ENCODE assay signal across 11 cellular contexts in the genomic region with DNA sequence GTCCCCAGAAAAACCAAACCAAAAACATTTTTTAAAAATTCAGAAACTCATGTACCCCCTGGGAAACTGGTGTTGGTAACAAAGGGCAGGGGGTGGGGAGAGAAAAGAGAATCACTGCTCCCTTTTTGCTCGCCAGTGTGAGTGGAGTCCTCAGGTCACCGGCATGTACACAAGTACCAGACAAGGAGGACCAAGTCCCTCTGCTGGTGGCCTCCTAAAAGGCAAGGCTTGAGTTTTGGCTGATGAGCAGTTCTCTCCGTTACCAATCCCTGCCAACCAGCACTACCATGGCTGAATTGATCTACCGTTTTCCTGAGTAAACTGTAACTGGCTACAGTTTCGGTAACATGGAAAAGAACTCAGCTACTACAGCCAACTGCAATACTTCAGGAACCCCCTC. TPM values are rescaled to one million over a fixed set of nuclear protein-coding genes. Genes with fewer than 3 reads are reported as not detected.
DNase-seq lines count a peak whose midpoint lies in the region; ATAC-seq and TF ChIP-seq lines count a peak whose summit lies in the region.
"Had no signal": no experiment of that assay in that cellular context is flagged by ENCODE, and none has a peak within 500 bp of the region (broad histone marks: within the 10 kb centered on the region; RNA-seq: fewer than 3 reads in every experiment).

No MANE protein-coding gene starts in this region.

- H3K27ac ChIP-seq in PC-9 (no peak overlapping the region), gastrocnemius medialis (peak overlapping the region; percentile 46 to 87 (median 82))

- no peaks in the 10 kb centered on the region for H3K79me2 ChIP-seq in PC-9 (ENCODE audit: low read depth)

- H3K36me3 ChIP-seq in PC-9 (ENCODE audit: low read depth) = peaks cover 23% of the 10 kb centered on the region; the same call in 1 of the 2 replicates
- peaks cover 0 to 7% of the 10 kb centered on the region in 2 donors for H3K36me3 ChIP-seq in gastrocnemius medialis

- H3K4me3 ChIP-seq in PC-9 (no peak overlapping the region), fibroblast of the aortic adventitia (ENCODE audit: low read depth, low read length) (no peak overlapping the region), gastrocnemius medialis (no peak overlapping the region)
- H3K4me3 ChIP-seq: smooth muscle cell had no signal

- POLR2A ChIA-PET in PC-9 (lab: Charles Lee; ENCODE audit: unreplicated experiment) = no interaction called here

- BruUV-seq in PC-9 (replicated peaks; lab: Mats Ljungman, UMichigan) = no TSS peak

- no peak overlapping the region for H2AFZ ChIP-seq in PC-9

- no peak overlapping the region for H3K4me2 ChIP-seq in PC-9
- H3K4me2 ChIP-seq: smooth muscle cell had no signal

- H3K4me1 ChIP-seq in PC-9 (replicated peaks; ENCODE audit: insufficient read depth) (peaks cover 20% of the 10 kb centered on the region), gastrocnemius medialis (peaks cover 47 to 49% of the 10 kb centered on the region in 2 donors)

- H3K27me3 ChIP-seq in PC-9 (ENCODE audit: insufficient read depth, low read depth) (no peaks in the 10 kb centered on the region), gastrocnemius medialis (no peaks in the 10 kb centered on the region)

- TF ChIP-seq CTCF in GM12872 (IDR thresholded peaks at IDR 0.05; ENCODE audit: insufficient read depth, low read depth, low read length) (peak; percentile 22; the same call in 1 of the 3 replicates), PC-9 (conservative IDR thresholded peaks at IDR 0.05) (peak; percentile 52), fibroblast of the aortic adventitia (IDR thresholded peaks at IDR 0.05; ENCODE audit: insufficient read depth, low read length) (peak; percentile 58), gastrocnemius medialis (IDR thresholded peaks at IDR 0.05 in 4 of 5, conservative IDR thresholded peaks at IDR 0.05 in 1 of 5) (peak in 4 of 5 experiments; percentile 22 to 62 (median 42))

- ATAC-seq in gastrocnemius medialis (peak; percentile 28 to 35), HG02884 (IDR thresholded peaks at IDR 0.05; ENCODE audit: unreplicated experiment) (no peak), HG03432 (IDR thresholded peaks at IDR 0.05; ENCODE audit: unreplicated experiment) (no peak)

- intact Hi-C loops in PC-9 (cut with micrococcal nuclease; ENCODE audit: unreplicated experiment) = no loop called here
- intact Hi-C loops in gastrocnemius medialis (cut with DNase I; ENCODE audit: low total_unique reads) = loop anchor here (5.0 to 10.0 kb wide), 5 partner anchors 98 to 328 kb away; no protein-coding TSS in a partner anchor

- H3F3A ChIP-seq in PC-9 (ENCODE audit: insufficient read depth, low read depth) = peaks cover 30% of the 10 kb centered on the region; the same call in 1 of the 2 replicates

- DNase-seq in PC-9 = no peak
- peak; percentile 51 for DNase-seq in fibroblast of the aortic adventitia (ENCODE audit: low read depth)
- DNase-seq in gastrocnemius medialis = peak in 1 of 2 donors; percentile 48
- no peak for DNase-seq in stimulated activated CD4-positive, alpha-beta T cell treated with anti-CD3 and anti-CD28 coated beads, Interleukin-12 subunit alpha, Interleukin-12 subunit beta, amount 100 ng/mL, for 4 hours
- DNase-seq: NCI-H2171 treated with DMSO at 0.1 percent for 48 hours had no signal

- H3K9me2 ChIP-seq in PC-9 (ENCODE audit: insufficient read depth) = no peaks in the 10 kb centered on the region

- CTCF ChIA-PET in PC-9 (lab: Charles Lee) = interaction anchor here (0.6 kb wide), 2 partner anchors 17 to 85 kb away, joined by 3 to 5 read pairs; no protein-coding TSS in a partner anchor

- no peak for TF ChIP-seq POLR2A in gastrocnemius medialis (IDR thresholded peaks at IDR 0.05)

- in situ Hi-C loops in gastrocnemius medialis (cut with MboI; ENCODE audit: low sequenced_read_pairs in 4 of 4) = loop anchor here in 1 of 4 donors (10.0 kb wide), 1 partner anchor 105 kb away; no protein-coding TSS in a partner anchor

- H4K20me1 ChIP-seq in PC-9 (ENCODE audit: insufficient read depth) = no peaks in the 10 kb centered on the region

- H3K9me3 ChIP-seq in PC-9 (ENCODE audit: insufficient read depth, low read depth) = no peaks in the 10 kb centered on the region
- no peaks in the 10 kb centered on the region for H3K9me3 ChIP-seq in gastrocnemius medialis

RNA-seq across cellular contexts. Expression of a gene that starts 22.0 kb away (rescaled TPM):
- total RNA-seq in PC-9 (2021) = not detected in 2 replicates
- total RNA-seq in fibroblast of the aortic adventitia (ENCODE audit: low replicate concordance) = not detected in 2 replicates
- total RNA-seq in gastrocnemius medialis = under 1 TPM in 1 of 4 donors, not detected in 3; 0.29 TPM
- total RNA-seq: activated T-helper 1 cell treated with anti-CD3 and anti-CD28 coated beads, Interleukin-12 subunit alpha, Interleukin-12 subunit beta, Interleukin-2, Interleukin-4 antibody, amounts not matched to agents 30 ng/mL and 10 ng/mL and 1 ng/mL, durations not matched to agents 14 hours and 24 hours and 36 hours; smooth muscle cell; T-helper 1 cell treated with Interleukin-12 subunit alpha and Interleukin-12 subunit beta and Interleukin-4 antibody, amounts not matched to agents 30 ng/mL and 1 ng/mL, for 36 hours had no signal

Comparison
In these comparisons a context has a peak if more than half of its experiments do, and no peak if none do; other contexts are left out.
1. ATAC-seq: peak in gastrocnemius medialis (2 of 2); none in HG02884 (single experiment) and HG03432 (single experiment).
2. Peak in every context shown above with its lines, with median percentiles within 50 percentile points of each other: CTCF ChIP-seq.